In the genomic region with DNA sequence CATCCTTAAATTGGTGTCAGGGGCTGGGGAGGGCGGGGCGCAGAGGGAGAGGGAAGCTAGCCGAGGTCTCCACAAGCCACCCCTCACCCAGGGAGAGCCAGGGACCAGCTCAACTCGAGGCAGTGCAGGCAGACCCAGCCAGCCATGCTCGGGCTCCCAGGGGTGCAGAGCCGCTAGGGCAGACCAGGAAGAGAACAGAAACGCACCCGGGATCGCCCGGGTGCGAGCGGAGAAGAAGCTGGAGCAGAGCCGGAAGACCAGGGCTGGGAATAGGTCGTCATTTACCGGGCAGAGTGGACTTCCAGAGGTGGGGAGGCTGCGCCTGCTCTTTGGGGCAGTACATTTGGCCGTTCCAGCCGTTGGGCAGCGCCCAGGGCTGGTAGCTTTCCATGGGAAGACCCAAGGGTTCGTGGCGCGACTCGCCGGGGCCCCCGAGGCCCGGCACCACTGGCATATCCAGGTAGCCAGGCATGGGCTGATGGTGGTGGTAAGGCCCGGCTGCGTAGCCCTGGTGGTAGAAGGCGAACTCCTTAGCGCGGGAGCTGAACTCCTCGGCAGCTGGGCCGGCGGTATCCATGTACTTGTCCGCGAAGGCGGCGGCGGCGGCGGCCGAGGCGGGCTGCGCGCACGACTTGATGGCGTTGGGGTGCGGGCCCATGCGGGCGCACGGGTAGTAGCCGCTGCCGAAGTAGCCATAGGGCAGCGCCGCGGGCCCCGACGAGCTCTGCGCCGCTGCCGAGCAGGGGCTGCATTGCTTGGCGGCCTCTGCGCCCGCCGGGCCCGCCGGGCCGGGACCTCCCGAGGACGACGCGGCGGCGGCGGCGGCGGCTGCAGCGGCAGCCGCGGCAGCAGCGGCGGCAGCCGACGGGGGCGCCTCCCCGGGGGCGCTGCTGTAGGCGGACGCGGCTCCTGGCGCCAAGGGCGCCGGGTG, we compare ENCODE assay signal across 8 cellular contexts. TPM values are rescaled to one million over a fixed set of nuclear protein-coding genes. Genes with fewer than 3 reads are reported as not detected.
DNase-seq lines count a peak whose midpoint lies in the region; ATAC-seq and TF ChIP-seq lines count a peak whose summit lies in the region.

No MANE protein-coding gene starts in this region.

- peak overlapping the region; percentile 83 for H3K4me3 ChIP-seq in HFF-Myc (replicated peaks; ENCODE audit: low read depth, low read length)

- intact Hi-C loops in CD14-positive monocyte (cut with micrococcal nuclease) = loop anchor here (5.0 to 10.0 kb wide), 3 partner anchors 586 to 823 kb away; no protein-coding TSS in a partner anchor

- peaks cover 47% of the 10 kb centered on the region for H3K4me1 Mint-ChIP-seq in CD14-positive monocyte
- H3K4me1 Mint-ChIP-seq in activated naive CD8-positive, alpha-beta T cell (ENCODE audit: low read depth) = peaks cover 35% of the 10 kb centered on the region
- H3K4me1 Mint-ChIP-seq in naive B cell = peaks cover 30 to 40% (median 33%) of the 10 kb centered on the region in 3 donors

- H3K27me3 Mint-ChIP-seq in CD14-positive monocyte (ENCODE audit: low read depth in 3 of 3) = peaks cover 86 to 92% (median 89%) of the 10 kb centered on the region in 3 donors
- peaks cover 63% of the 10 kb centered on the region for H3K27me3 Mint-ChIP-seq in activated naive CD8-positive, alpha-beta T cell
- peaks cover 74 to 94% (median 78%) of the 10 kb centered on the region in 3 donors for H3K27me3 Mint-ChIP-seq in naive B cell

- H3K36me3 Mint-ChIP-seq in CD14-positive monocyte (peaks cover 11 to 22% of the 10 kb centered on the region in 2 donors), naive B cell (peaks cover 0 to 4% of the 10 kb centered on the region in 2 donors)
- no peaks in the 10 kb centered on the region for H3K36me3 Mint-ChIP-seq in activated naive CD8-positive, alpha-beta T cell

- ATAC-seq in naive B cell (ENCODE audit: low read depth in 2 of 2) (no peak), HG02852 (IDR thresholded peaks at IDR 0.05; ENCODE audit: unreplicated experiment) (no peak)

- no peak for TF ChIP-seq CTCF in CD14-positive monocyte (IDR thresholded peaks at IDR 0.05)
- TF ChIP-seq CTCF in HFF-Myc (IDR thresholded peaks at IDR 0.05; ENCODE audit: low read depth, low read length, missing control alignments) = no peak
- no peak for TF ChIP-seq CTCF in GM10266 (IDR thresholded peaks at IDR 0.05; ENCODE audit: control insufficient read depth, insufficient read depth, low read depth, missing control alignments)

- H3K4me3 Mint-ChIP-seq in CD14-positive monocyte (peak overlapping the region; percentile 67 to 84), naive B cell (peak overlapping the region; percentile 51 to 88 (median 82))
- H3K4me3 Mint-ChIP-seq in activated naive CD8-positive, alpha-beta T cell = peak overlapping the region; percentile 74

- no peak overlapping the region for H3K27ac Mint-ChIP-seq in CD14-positive monocyte
- H3K27ac Mint-ChIP-seq in activated naive CD8-positive, alpha-beta T cell = no peak overlapping the region
- H3K27ac Mint-ChIP-seq in naive B cell = peak overlapping the region in 3 of 6 donors; percentile 66 to 92 (median 85)

- DNase-seq in CD14-positive monocyte (ENCODE audit: low spot score) (no peak), HFF-Myc (ENCODE audit: extremely low read depth, low read depth) (no peak), naive B cell (no peak), GM10266 (ENCODE audit: extremely low spot score) (no peak), SHP77 treated with DMSO at 0.1 percent for 48 hours (lab: John Stamatoyannopoulos, UW) (no peak), epidermal melanocyte (ENCODE audit: insufficient read length, low spot score) (no peak)

- H3K9me3 Mint-ChIP-seq in CD14-positive monocyte (peaks cover 0 to 40% (median 21%) of the 10 kb centered on the region in 7 donors), naive B cell (peaks cover 0 to 18% (median 10%) of the 10 kb centered on the region in 7 donors)
- H3K9me3 Mint-ChIP-seq in activated naive CD8-positive, alpha-beta T cell (ENCODE audit: low read depth) = no peaks in the 10 kb centered on the region

RNA-seq across cellular contexts. Expression of a gene that starts 0.8 kb away (rescaled TPM):
- not detected for polyA plus RNA-seq in CD14-positive monocyte
- not detected for polyA plus RNA-seq in naive B cell (ENCODE audit: low read depth in 6 of 6)

RNA-seq across cellular contexts. Expression of a gene that starts 14.1 kb away (rescaled TPM):
- polyA plus RNA-seq in CD14-positive monocyte (not detected), naive B cell (ENCODE audit: low read depth in 6 of 6) (not detected)

RNA-seq across cellular contexts. Expression of a gene that starts 25.0 kb away (rescaled TPM):
- polyA plus RNA-seq in CD14-positive monocyte (1 to 10 TPM in 1 of 2 donors, under 1 TPM in 1; 0.33 to 3.2 TPM), naive B cell (ENCODE audit: low read depth in 6 of 6) (not detected)

RNA-seq across cellular contexts. Expression of a gene that starts 33.8 kb away (rescaled TPM):
- 1 to 10 TPM in 1 of 2 donors, under 1 TPM in 1; 0.55 to 1.9 TPM for polyA plus RNA-seq in CD14-positive monocyte
- polyA plus RNA-seq in naive B cell (ENCODE audit: low read depth in 6 of 6) = not detected

RNA-seq across cellular contexts. Expression of a gene that starts 42.7 kb away (rescaled TPM):
- polyA plus RNA-seq in CD14-positive monocyte (not detected), naive B cell (ENCODE audit: low read depth in 6 of 6) (not detected)
